In genomic region chr2:88626171-88627054, GRCh38 we compare ENCODE assay signal across 7 cellular contexts. TPM values are rescaled to one million over a fixed set of nuclear protein-coding genes. Genes with fewer than 3 reads are reported as not detected.
DNase-seq lines count a peak whose midpoint lies in the region; ATAC-seq and TF ChIP-seq lines count a peak whose summit lies in the region.

No MANE protein-coding gene starts in this region.

- H3K27ac Mint-ChIP-seq in T-helper 2 cell treated with Interferon-gamma antibody and Interleukin-4, amounts not matched to agents 5 μg/mL and 100 μg/mL, for 36 hours: peak overlapping the region; percentile 96

- H3K27ac ChIP-seq in breast epithelium: peak overlapping the region; percentile 97 to 99

- H3K4me1 ChIP-seq in breast epithelium: peaks cover 0 to 8% of the 10 kb centered on the region in 2 donors

- no peaks in the 10 kb centered on the region for H3K9me3 Mint-ChIP-seq in T-helper 2 cell treated with Interferon-gamma antibody and Interleukin-4, amounts not matched to agents 5 μg/mL and 100 μg/mL, for 36 hours

- no peaks in the 10 kb centered on the region for H3K27me3 Mint-ChIP-seq in T-helper 2 cell treated with Interferon-gamma antibody and Interleukin-4, amounts not matched to agents 5 μg/mL and 100 μg/mL, for 36 hours (ENCODE audit: low read depth)

- peak; percentile 13 for ATAC-seq in GM18907 (IDR thresholded peaks at IDR 0.05; ENCODE audit: unreplicated experiment)
- ATAC-seq in HG03139 (IDR thresholded peaks at IDR 0.05; ENCODE audit: unreplicated experiment): peak; percentile 6

- H3K27me3 ChIP-seq in breast epithelium: no peaks in the 10 kb centered on the region

- intact Hi-C loops in breast epithelium (cut with DNase I; ENCODE audit: low total_unique reads): no loop called here

- no peaks in the 10 kb centered on the region for H3K9me3 ChIP-seq in breast epithelium

- no peak for TF ChIP-seq POLR2A in breast epithelium (IDR thresholded peaks at IDR 0.05)

- DNase-seq in T-helper 2 cell treated with Interferon-gamma antibody and Interleukin-4, amounts not matched to agents 5 μg/mL and 100 μg/mL, for 36 hours (ENCODE audit: low spot score): peak; percentile 53
- DNase-seq in breast epithelium (ENCODE audit: low spot score in 2 of 2) (no peak), islet precursor cell (peak; percentile 69), AML-193 (lab: John Stamatoyannopoulos, UW) (no peak)
- peak; percentile 13 to 35 for DNase-seq in stimulated activated CD4-positive, alpha-beta T cell treated with anti-CD3 and anti-CD28 coated beads, Interleukin-15, amount 100 ng/mL, for 1 hour (ENCODE audit: low read depth in 1 of 2, low spot score in 1 of 2)

- no peaks in the 10 kb centered on the region for H3K36me3 ChIP-seq in breast epithelium

- peak overlapping the region; percentile 95 for H3K4me3 Mint-ChIP-seq in T-helper 2 cell treated with Interferon-gamma antibody and Interleukin-4, amounts not matched to agents 5 μg/mL and 100 μg/mL, for 36 hours

- no peak for TF ChIP-seq CTCF in breast epithelium (IDR thresholded peaks at IDR 0.05)

- H3K4me1 Mint-ChIP-seq in T-helper 2 cell treated with Interferon-gamma antibody and Interleukin-4, amounts not matched to agents 5 μg/mL and 100 μg/mL, for 36 hours (ENCODE audit: low read depth): peaks cover 16% of the 10 kb centered on the region

- H3K4me3 ChIP-seq in breast epithelium: peak overlapping the region; percentile 69 to 85 (median 73)

- no peaks in the 10 kb centered on the region for H3K36me3 Mint-ChIP-seq in T-helper 2 cell treated with Interferon-gamma antibody and Interleukin-4, amounts not matched to agents 5 μg/mL and 100 μg/mL, for 36 hours (ENCODE audit: low read depth)

RNA-seq across cellular contexts. Expression of gene EIF2AK3, which starts 0.9 kb away (rescaled TPM):
- 10 to 100 TPM; 18.1 to 39.1 (median 34.4) TPM for total RNA-seq in breast epithelium

Comparison
In these comparisons a context has a peak if more than half of its experiments do, and no peak if none do; other contexts are left out.
1. DNase-seq: peak in T-helper 2 cell treated with Interferon-gamma antibody and Interleukin-4, amounts not matched to agents 5 μg/mL and 100 μg/mL, for 36 hours (single experiment), islet precursor cell (single experiment) and stimulated activated CD4-positive, alpha-beta T cell treated with anti-CD3 and anti-CD28 coated beads, Interleukin-15, amount 100 ng/mL, for 1 hour (2 of 2); none in breast epithelium (0 of 2) and AML-193 (0 of 2).